ENCODE assay signal across 17 cellular contexts in the genomic region with DNA sequence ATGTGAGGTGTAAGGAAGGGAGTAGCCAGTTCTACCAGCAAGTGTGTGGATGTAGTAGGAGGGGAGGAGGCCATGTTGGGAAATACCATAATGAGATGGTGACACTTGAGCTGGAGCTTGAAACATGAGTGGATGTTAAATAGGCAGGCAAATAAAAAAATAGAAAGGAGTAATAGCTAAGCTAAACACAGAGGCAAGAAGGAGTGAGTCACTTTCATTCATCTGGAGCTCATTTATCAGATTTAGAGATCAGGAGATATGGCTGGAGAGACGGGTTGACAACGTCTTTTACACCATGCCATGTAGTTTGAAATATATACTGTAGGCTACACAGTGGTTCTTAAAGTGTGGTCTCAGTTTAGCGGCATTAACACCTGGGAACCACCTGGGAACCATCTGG.
DNase-seq lines count a peak whose midpoint lies in the region; ATAC-seq and TF ChIP-seq lines count a peak whose summit lies in the region.
"Had no signal": no experiment of that assay in that cellular context is flagged by ENCODE, and none has a peak within 500 bp of the region (broad histone marks: within the 10 kb centered on the region; RNA-seq: fewer than 3 reads in every experiment).

No MANE protein-coding gene starts in this region.

- H3F3A ChIP-seq in GM23248 (ENCODE audit: insufficient read depth) = no peaks in the 10 kb centered on the region

- H3K36me3 ChIP-seq in GM23248 (ENCODE audit: low read depth) (no peaks in the 10 kb centered on the region), MG63 (no peaks in the 10 kb centered on the region)
- H3K36me3 ChIP-seq: BLaER1 had no signal

- no peak overlapping the region for H2AFZ ChIP-seq in GM23248

- H3K9me3 ChIP-seq in GM23248 (ENCODE audit: low read depth) (no peaks in the 10 kb centered on the region), MG63 (no peaks in the 10 kb centered on the region)

- no peak for ATAC-seq in HG03095 (IDR thresholded peaks at IDR 0.05; ENCODE audit: unreplicated experiment)
- ATAC-seq: activated CD4-positive, alpha-beta T cell treated with anti-CD3 and anti-CD28 coated beads for 36 hours; HepG2 had no signal

- no peak overlapping the region for H3K9ac ChIP-seq in GM23248
- H3K9ac ChIP-seq: BLaER1 had no signal

- in situ Hi-C loops in GM23248 (cut with MboI) = no loop called here

- no peaks in the 10 kb centered on the region for H4K20me1 ChIP-seq in GM23248 (ENCODE audit: insufficient read depth)
- H4K20me1 ChIP-seq: BLaER1 had no signal

- H3K27me3 ChIP-seq in GM23248 (replicated peaks; ENCODE audit: insufficient read depth) (no peaks in the 10 kb centered on the region), MG63 (no peaks in the 10 kb centered on the region)
- H3K27me3 ChIP-seq: BLaER1 had no signal

- H3K4me3 ChIP-seq in GM23248 (no peak overlapping the region), foreskin fibroblast (ENCODE audit: low read depth in 1 of 2, low read length in 2 of 2) (no peak overlapping the region), MG63 (no peak overlapping the region)
- H3K4me3 ChIP-seq: BLaER1 had no signal

- TF ChIP-seq CTCF in AG09319 (IDR thresholded peaks at IDR 0.05; ENCODE audit: low read depth, low read length) (no peak), foreskin fibroblast (IDR thresholded peaks at IDR 0.05; ENCODE audit: low read depth, low read length) (no peak)

- no peaks in the 10 kb centered on the region for H3K4me1 ChIP-seq in GM23248 (ENCODE audit: insufficient read depth)
- H3K4me1 ChIP-seq: BLaER1 had no signal

- DNase-seq in AG09319 (ENCODE audit: extremely low read depth, low read depth) (peak; percentile 45), GM23248 (peak; percentile 37), SHP77 (lab: John Stamatoyannopoulos, UW) (peak; percentile 23 to 26), foreskin fibroblast (peak; percentile 85 to 90), midbrain (lab: John Stamatoyannopoulos, UW) (no peak), MG63 (no peak)
- DNase-seq in stimulated activated CD8-positive, alpha-beta memory T cell treated with anti-CD3 and anti-CD28 coated beads, Interleukin-4, amount 100 ng/mL, for 48 hours = no peak
- DNase-seq: activated CD4-positive, alpha-beta T cell treated with anti-CD3 and anti-CD28 coated beads for 36 hours; activated T-cell treated with anti-CD3 and anti-CD28 coated beads for 4 hours; amniotic stem cell; islet precursor cell; NCI-H1105; NCI-H524 treated with DMSO at 0.1 percent for 48 hours; stimulated activated CD4-positive, alpha-beta T cell treated with anti-CD3 and anti-CD28 coated beads, Interleukin-12 subunit alpha, Interleukin-12 subunit beta, amount 100 ng/mL, for 4 hours had no signal

- H3K27ac ChIP-seq in GM23248 = no peak overlapping the region
- H3K27ac ChIP-seq: BLaER1 had no signal

- H3K9me2 ChIP-seq in GM23248 (ENCODE audit: insufficient read depth) = no peaks in the 10 kb centered on the region

- WGBS in GM23248 (ENCODE audit: low coverage in 1 of 2, low lambda C conversion rate in 2 of 2, missing lambda C conversion rate in 2 of 2), 2 experiments = 16 to 21% methylated on average over 3 of the region's 3 CpGs

- no peaks in the 10 kb centered on the region for H3K79me2 ChIP-seq in GM23248 (ENCODE audit: insufficient read depth)

- H3K4me2 ChIP-seq in GM23248 (ENCODE audit: unreplicated experiment) = no peak overlapping the region
- H3K4me2 ChIP-seq: BLaER1 had no signal

Comparison
In these comparisons a context has a peak if more than half of its experiments do, and no peak if none do; other contexts are left out.
1. DNase-seq: peak in AG09319 (single experiment), GM23248 (single experiment), SHP77 (2 of 2) and foreskin fibroblast (2 of 2); none in stimulated activated CD8-positive, alpha-beta memory T cell treated with anti-CD3 and anti-CD28 coated beads, Interleukin-4, amount 100 ng/mL, for 48 hours (single experiment), midbrain (single experiment) and MG63 (single experiment).